Comparison of ENCODE assay signal across 22 cellular contexts in the genomic region with DNA sequence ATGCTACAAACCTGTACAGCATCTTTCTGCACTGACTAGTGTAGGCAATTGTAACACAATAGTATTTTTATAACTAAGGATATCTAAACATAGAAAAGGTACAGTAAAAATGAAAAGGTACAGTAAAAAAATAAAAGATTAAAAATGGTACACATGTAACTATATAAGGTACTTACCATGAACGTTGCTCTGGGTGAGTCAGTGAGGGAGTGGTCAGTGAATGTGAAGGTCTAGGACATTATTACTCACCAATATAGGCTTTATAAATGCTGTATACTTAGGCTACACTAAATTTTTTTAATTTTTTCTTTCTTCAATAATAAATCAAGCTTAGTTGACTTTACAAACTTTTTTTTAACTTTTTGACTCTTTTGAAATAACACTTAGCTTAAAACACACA. TPM values are rescaled to one million over a fixed set of nuclear protein-coding genes. Genes with fewer than 3 reads are reported as not detected.
DNase-seq lines count a peak whose midpoint lies in the region; ATAC-seq and TF ChIP-seq lines count a peak whose summit lies in the region.
"Had no signal": no experiment of that assay in that cellular context is flagged by ENCODE, and none has a peak within 500 bp of the region (broad histone marks: within the 10 kb centered on the region; RNA-seq: fewer than 3 reads in every experiment).

No MANE protein-coding gene starts in this region.

- BruUV-seq in MCF 10A (replicated peaks; lab: Mats Ljungman, UMichigan): no TSS peak

- TF ChIP-seq CTCF in MCF 10A (IDR thresholded peaks at IDR 0.05; ENCODE audit: unreplicated experiment): no peak
- no peak for TF ChIP-seq CTCF in breast epithelium (IDR thresholded peaks at IDR 0.05)
- TF ChIP-seq CTCF in fibroblast of the aortic adventitia (IDR thresholded peaks at IDR 0.05; ENCODE audit: insufficient read depth, low read length): no peak

- H3K9me3 ChIP-seq in breast epithelium: no peaks in the 10 kb centered on the region
- H3K9me3 ChIP-seq: adrenal gland, BE2C, Caco-2, upper lobe of right lung had no signal

- CTCF ChIA-PET in MCF 10A (lab: Yijun Ruan, JAX): interaction anchor here (0.7 to 1.2 kb wide), 3 partner anchors 16 to 151 kb away, joined by 3 to 4 read pairs (median 3); a partner anchor contains a TSS

- H3K36me3 Mint-ChIP-seq in MCF 10A (ENCODE audit: insufficient read depth, unreplicated experiment): no peaks in the 10 kb centered on the region
- H3K36me3 Mint-ChIP-seq in effector memory CD8-positive, alpha-beta T cell (ENCODE audit: insufficient read depth): no peaks in the 10 kb centered on the region
- H3K36me3 Mint-ChIP-seq: naive thymus-derived CD8-positive, alpha-beta T cell had no signal

- H3K4me1 Mint-ChIP-seq in MCF 10A (ENCODE audit: insufficient read depth, unreplicated experiment): no peaks in the 10 kb centered on the region
- H3K4me1 Mint-ChIP-seq in effector memory CD8-positive, alpha-beta T cell (ENCODE audit: low read depth in 2 of 2): no peaks in the 10 kb centered on the region
- H3K4me1 Mint-ChIP-seq: naive thymus-derived CD8-positive, alpha-beta T cell had no signal

- H3K27me3 Mint-ChIP-seq in MCF 10A (ENCODE audit: insufficient read depth, unreplicated experiment): no peaks in the 10 kb centered on the region
- peaks cover 5 to 6% of the 10 kb centered on the region in 2 donors for H3K27me3 Mint-ChIP-seq in effector memory CD8-positive, alpha-beta T cell

- no peak overlapping the region for H3K4me3 ChIP-seq in breast epithelium
- no peak overlapping the region for H3K4me3 ChIP-seq in fibroblast of the aortic adventitia (ENCODE audit: low read depth, low read length)
- H3K4me3 ChIP-seq: adrenal gland, upper lobe of right lung had no signal

- ATAC-seq in GM21515 (IDR thresholded peaks at IDR 0.05; ENCODE audit: unreplicated experiment): no peak
- no peak for ATAC-seq in effector memory CD8-positive, alpha-beta T cell (replicated peaks)
- ATAC-seq: naive thymus-derived CD8-positive, alpha-beta T cell; sciatic nerve; upper lobe of right lung had no signal

- H3K9me3 Mint-ChIP-seq in MCF 10A (ENCODE audit: unreplicated experiment): no peaks in the 10 kb centered on the region
- H3K9me3 Mint-ChIP-seq in effector memory CD8-positive, alpha-beta T cell: no peaks in the 10 kb centered on the region
- H3K9me3 Mint-ChIP-seq: naive thymus-derived CD8-positive, alpha-beta T cell had no signal

- H3K36me3 ChIP-seq in breast epithelium: no peaks in the 10 kb centered on the region
- H3K36me3 ChIP-seq: adrenal gland, BE2C, upper lobe of right lung had no signal

- no peak overlapping the region for H3K27ac ChIP-seq in breast epithelium
- H3K27ac ChIP-seq: adrenal gland, parathyroid adenoma, upper lobe of right lung had no signal

- H3K4me3 Mint-ChIP-seq in MCF 10A (ENCODE audit: unreplicated experiment): no peak overlapping the region
- H3K4me3 Mint-ChIP-seq in effector memory CD8-positive, alpha-beta T cell: no peak overlapping the region
- H3K4me3 Mint-ChIP-seq: naive thymus-derived CD8-positive, alpha-beta T cell had no signal

- peaks cover 0 to 7% of the 10 kb centered on the region in 2 donors for H3K27me3 ChIP-seq in breast epithelium
- H3K27me3 ChIP-seq: adrenal gland, BE2C, upper lobe of right lung had no signal

- no peaks in the 10 kb centered on the region for H3K4me1 ChIP-seq in breast epithelium
- H3K4me1 ChIP-seq: adrenal gland, BE2C, Caco-2, parathyroid adenoma, upper lobe of right lung had no signal

- intact Hi-C loops in MCF 10A (cut with micrococcal nuclease): no loop called here
- intact Hi-C loops in breast epithelium (cut with DNase I; ENCODE audit: low total_unique reads): no loop called here

- no peak overlapping the region for H3K27ac Mint-ChIP-seq in MCF 10A (ENCODE audit: low read depth, unreplicated experiment)
- no peak overlapping the region for H3K27ac Mint-ChIP-seq in effector memory CD8-positive, alpha-beta T cell
- H3K27ac Mint-ChIP-seq: naive thymus-derived CD8-positive, alpha-beta T cell had no signal

- TF ChIP-seq POLR2A in breast epithelium (IDR thresholded peaks at IDR 0.05): no peak

- POLR2A ChIA-PET in MCF 10A (lab: Yijun Ruan, JAX): interaction anchor here (0.9 kb wide), 1 partner anchor 60 kb away, joined by 5 read pairs; a partner anchor contains a TSS

- DNase-seq in MCF 10A (ENCODE audit: unreplicated experiment) (peak; percentile 59), breast epithelium (ENCODE audit: low spot score in 2 of 2) (no peak), amniotic epithelial cell (ENCODE audit: low read depth) (peak; percentile 46), fibroblast of the aortic adventitia (ENCODE audit: low read depth) (peak; percentile 22), NCI-H526 treated with DMSO at 0.1 percent for 48 hours (lab: John Stamatoyannopoulos, UW) (no peak)
- no peak for DNase-seq in central memory CD4-positive, alpha-beta T cell
- no peak for DNase-seq in effector memory CD8-positive, alpha-beta T cell
- DNase-seq: 8988T; activated effector memory CD4-positive, alpha-beta T cell treated with anti-CD3 and anti-CD28 coated beads, Interleukin-2, amount 50 U/mL, for 16 hours; adrenal gland; BE2C; Caco-2; effector CD4-positive, alpha-beta T cell; mesendoderm; naive thymus-derived CD8-positive, alpha-beta T cell; RPMI8226; stimulated activated CD4-positive, alpha-beta T cell treated with anti-CD3 and anti-CD28 coated beads, Interleukin-1b, Interleukin-23, amount 100 ng/mL, for 48 hours; stimulated activated naive CD4-positive, alpha-beta T cell; upper lobe of right lung had no signal

RNA-seq across cellular contexts. Expression of a gene that starts 59.9 kb away (rescaled TPM):
- total RNA-seq in MCF 10A (2022) (356 and 443 TPM in 2 replicates), breast epithelium (100 to 1,000 TPM; 268 to 398 (median 393) TPM), fibroblast of the aortic adventitia (ENCODE audit: low replicate concordance) (575 and 1,709 TPM in 2 replicates)

Comparison
In these comparisons a context has a peak if more than half of its experiments do, and no peak if none do; other contexts are left out.
1. DNase-seq: peak in MCF 10A (single experiment), amniotic epithelial cell (single experiment) and fibroblast of the aortic adventitia (single experiment); none in breast epithelium (0 of 2), NCI-H526 treated with DMSO at 0.1 percent for 48 hours (single experiment), central memory CD4-positive, alpha-beta T cell (single experiment) and effector memory CD8-positive, alpha-beta T cell (0 of 3).